Comparison of ENCODE assay signal across 13 cellular contexts in genomic region chr1:228364706-228365213, GRCh38. TPM values are rescaled to one million over a fixed set of nuclear protein-coding genes. Genes with fewer than 3 reads are reported as not detected.
"Had no signal": no experiment of that assay in that cellular context is flagged by ENCODE, and none has a peak within 500 bp of the region (broad histone marks: within the 10 kb centered on the region; RNA-seq: fewer than 3 reads in every experiment).

No MANE protein-coding gene starts in this region.

- H3K9me3 ChIP-seq: ascending aorta, tibial nerve had no signal

- H3K27me3 ChIP-seq: ascending aorta had no signal

- H3K4me3 ChIP-seq: ascending aorta, coronary artery, skin epidermis, tibial nerve had no signal

- DNase-seq: activated CD4-positive, alpha-beta T cell treated with anti-CD3 and anti-CD28 coated beads, Interleukin-2, amount 10 ng/mL, durations not matched to agents 7 days and 5 days; activated CD4-positive, CD25-positive, alpha-beta regulatory T cell; activated T-cell treated with anti-CD3 and anti-CD28 coated beads for 4 hours; effector CD8-positive, alpha-beta T cell; foreskin melanocyte; natural killer cell; nucleus accumbens had no signal

- H3K36me3 ChIP-seq: ascending aorta, tibial nerve had no signal

- H3K4me1 ChIP-seq: ascending aorta had no signal

- H3K27ac ChIP-seq: ascending aorta, coronary artery, skin epidermis, tibial nerve had no signal

- ATAC-seq: natural killer cell, SK-N-SH treated with all-trans-retinoic acid at 6 μM for 48 hours had no signal

RNA-seq across cellular contexts. Expression of gene TRIM17, which starts 51.9 kb away (rescaled TPM):
- total RNA-seq: ascending aorta, lung microvascular endothelial cell had no signal
